13 cellular contexts compared by ENCODE assay signal in the genomic region with DNA sequence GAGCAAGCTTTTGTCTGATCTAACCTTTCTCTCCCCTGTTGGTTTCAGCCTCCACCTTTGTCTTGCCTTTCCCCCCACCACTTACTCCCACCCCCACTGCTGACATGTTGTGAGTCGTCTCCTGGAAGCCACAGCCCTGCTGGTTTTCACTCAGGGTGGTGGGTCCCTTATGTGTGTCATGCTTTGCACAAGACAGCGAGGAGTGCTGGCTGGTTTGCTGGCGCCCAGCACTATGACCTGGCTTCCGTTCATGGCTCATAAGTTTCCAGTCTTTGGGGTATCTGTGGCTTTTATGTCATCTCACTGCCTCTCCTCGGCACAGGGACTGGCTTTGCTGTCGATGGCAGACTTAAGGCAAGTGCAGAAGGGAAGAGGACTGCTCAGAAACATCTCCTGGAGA.
DNase-seq lines count a peak whose midpoint lies in the region; ATAC-seq and TF ChIP-seq lines count a peak whose summit lies in the region.
"Had no signal": no experiment of that assay in that cellular context is flagged by ENCODE, and none has a peak within 500 bp of the region (broad histone marks: within the 10 kb centered on the region; RNA-seq: fewer than 3 reads in every experiment).

No MANE protein-coding gene starts in this region.

- 64% methylated on average over 6 of the region's 6 CpGs for WGBS in right lobe of liver (ENCODE audit: insufficient coverage, low coverage, low lambda C conversion rate, missing lambda C conversion rate)

- H3K9me3 Mint-ChIP-seq in activated naive CD4-positive, alpha-beta T cell treated with anti-CD3 and anti-CD28 coated beads for 36 hours: no peaks in the 10 kb centered on the region
- no peaks in the 10 kb centered on the region for H3K9me3 Mint-ChIP-seq in activated naive CD4-positive, alpha-beta T cell treated with anti-CD3 and anti-CD28 coated beads, Interleukin-2, amount 10 ng/mL, durations not matched to agents 7 days and 5 days

- H3K4me3 ChIP-seq in right lobe of liver: no peak overlapping the region
- H3K4me3 ChIP-seq: breast epithelium, left lung had no signal

- intact Hi-C loops in activated naive CD4-positive, alpha-beta T cell treated with anti-CD3 and anti-CD28 coated beads for 36 hours (cut with micrococcal nuclease): no loop called here
- intact Hi-C loops in right lobe of liver (cut with DNase I): no loop called here

- H3K4me1 Mint-ChIP-seq in activated naive CD4-positive, alpha-beta T cell treated with anti-CD3 and anti-CD28 coated beads for 36 hours (ENCODE audit: low read depth): peaks cover 9% of the 10 kb centered on the region
- H3K4me1 Mint-ChIP-seq in activated naive CD4-positive, alpha-beta T cell treated with anti-CD3 and anti-CD28 coated beads, Interleukin-2, amount 10 ng/mL, durations not matched to agents 7 days and 5 days: no peaks in the 10 kb centered on the region

- no peak overlapping the region for H3K27ac ChIP-seq in right lobe of liver
- H3K27ac ChIP-seq: breast epithelium, left lung had no signal

- H3K4me3 Mint-ChIP-seq in activated naive CD4-positive, alpha-beta T cell treated with anti-CD3 and anti-CD28 coated beads for 36 hours: no peak overlapping the region
- H3K4me3 Mint-ChIP-seq in activated naive CD4-positive, alpha-beta T cell treated with anti-CD3 and anti-CD28 coated beads, Interleukin-2, amount 10 ng/mL, durations not matched to agents 7 days and 5 days: no peak overlapping the region

- peak; percentile 26 for DNase-seq in activated naive CD4-positive, alpha-beta T cell treated with anti-CD3 and anti-CD28 coated beads for 36 hours
- DNase-seq in activated naive CD4-positive, alpha-beta T cell treated with anti-CD3 and anti-CD28 coated beads, Interleukin-2, amount 10 ng/mL, durations not matched to agents 7 days and 5 days: no peak
- DNase-seq in activated CD8-positive, alpha-beta memory T cell treated with anti-CD3 and anti-CD28 coated beads, Interleukin-2, amount 50 U/mL, for 48 hours: peak; percentile 70
- DNase-seq in stimulated activated CD4-positive, alpha-beta T cell treated with anti-CD3 and anti-CD28 coated beads, Interleukin-12 subunit alpha, Interleukin-12 subunit beta, amount 100 ng/mL, for 4 hours: peak; percentile 12
- DNase-seq in NCI-H1417 (lab: John Stamatoyannopoulos, UW) (no peak), right lobe of liver (no peak)
- DNase-seq: activated effector memory CD4-positive, alpha-beta T cell treated with anti-CD3 and anti-CD28 coated beads, Interleukin-2, amount 50 U/mL, for 16 hours; hypothalamus; left lung; NCI-H526 had no signal

- no peaks in the 10 kb centered on the region for H3K36me3 Mint-ChIP-seq in activated naive CD4-positive, alpha-beta T cell treated with anti-CD3 and anti-CD28 coated beads for 36 hours (ENCODE audit: low read depth)
- H3K36me3 Mint-ChIP-seq in activated naive CD4-positive, alpha-beta T cell treated with anti-CD3 and anti-CD28 coated beads, Interleukin-2, amount 10 ng/mL, durations not matched to agents 7 days and 5 days: no peaks in the 10 kb centered on the region

- no peaks in the 10 kb centered on the region for H3K27me3 ChIP-seq in right lobe of liver
- H3K27me3 ChIP-seq: breast epithelium, left lung had no signal

- no peak for TF ChIP-seq POLR2A in right lobe of liver (IDR thresholded peaks at IDR 0.05)

- H3K27me3 Mint-ChIP-seq in activated naive CD4-positive, alpha-beta T cell treated with anti-CD3 and anti-CD28 coated beads for 36 hours (ENCODE audit: low read depth): peaks cover 12% of the 10 kb centered on the region
- H3K27me3 Mint-ChIP-seq in activated naive CD4-positive, alpha-beta T cell treated with anti-CD3 and anti-CD28 coated beads, Interleukin-2, amount 10 ng/mL, durations not matched to agents 7 days and 5 days: peaks cover 8% of the 10 kb centered on the region

- no peaks in the 10 kb centered on the region for H3K4me1 ChIP-seq in right lobe of liver
- H3K4me1 ChIP-seq: breast epithelium, left lung had no signal

- ATAC-seq in HG03432 (IDR thresholded peaks at IDR 0.05; ENCODE audit: unreplicated experiment): no peak
- ATAC-seq in right lobe of liver: no peak
- no peak for ATAC-seq in HG02973 (IDR thresholded peaks at IDR 0.05; ENCODE audit: unreplicated experiment)
- ATAC-seq: left lung had no signal

- H3K27ac Mint-ChIP-seq in activated naive CD4-positive, alpha-beta T cell treated with anti-CD3 and anti-CD28 coated beads for 36 hours: no peak overlapping the region
- no peak overlapping the region for H3K27ac Mint-ChIP-seq in activated naive CD4-positive, alpha-beta T cell treated with anti-CD3 and anti-CD28 coated beads, Interleukin-2, amount 10 ng/mL, durations not matched to agents 7 days and 5 days

- TF ChIP-seq CTCF in right lobe of liver (IDR thresholded peaks at IDR 0.05): no peak

- H3K36me3 ChIP-seq in right lobe of liver: no peaks in the 10 kb centered on the region
- H3K36me3 ChIP-seq: breast epithelium, left lung had no signal

- no peaks in the 10 kb centered on the region for H3K9me3 ChIP-seq in right lobe of liver
- H3K9me3 ChIP-seq: breast epithelium, left lung had no signal

- CTCF ChIA-PET in activated naive CD4-positive, alpha-beta T cell treated with anti-CD3 and anti-CD28 coated beads for 36 hours (lab: Charles Lee): no interaction called here
- CTCF ChIA-PET in activated naive CD4-positive, alpha-beta T cell treated with anti-CD3 and anti-CD28 coated beads, Interleukin-2, amount 10 ng/mL, durations not matched to agents 7 days and 5 days (lab: Charles Lee): no interaction called here

Comparison
In these comparisons a context has a peak if more than half of its experiments do, and no peak if none do; other contexts are left out.
1. DNase-seq: peak in activated naive CD4-positive, alpha-beta T cell treated with anti-CD3 and anti-CD28 coated beads for 36 hours (single experiment), activated CD8-positive, alpha-beta memory T cell treated with anti-CD3 and anti-CD28 coated beads, Interleukin-2, amount 50 U/mL, for 48 hours (single experiment) and stimulated activated CD4-positive, alpha-beta T cell treated with anti-CD3 and anti-CD28 coated beads, Interleukin-12 subunit alpha, Interleukin-12 subunit beta, amount 100 ng/mL, for 4 hours (single experiment); none in activated naive CD4-positive, alpha-beta T cell treated with anti-CD3 and anti-CD28 coated beads, Interleukin-2, amount 10 ng/mL, durations not matched to agents 7 days and 5 days (single experiment), NCI-H1417 (0 of 3) and right lobe of liver (0 of 3).